ENCODE assay signal across 1 cellular context in the genomic region with DNA sequence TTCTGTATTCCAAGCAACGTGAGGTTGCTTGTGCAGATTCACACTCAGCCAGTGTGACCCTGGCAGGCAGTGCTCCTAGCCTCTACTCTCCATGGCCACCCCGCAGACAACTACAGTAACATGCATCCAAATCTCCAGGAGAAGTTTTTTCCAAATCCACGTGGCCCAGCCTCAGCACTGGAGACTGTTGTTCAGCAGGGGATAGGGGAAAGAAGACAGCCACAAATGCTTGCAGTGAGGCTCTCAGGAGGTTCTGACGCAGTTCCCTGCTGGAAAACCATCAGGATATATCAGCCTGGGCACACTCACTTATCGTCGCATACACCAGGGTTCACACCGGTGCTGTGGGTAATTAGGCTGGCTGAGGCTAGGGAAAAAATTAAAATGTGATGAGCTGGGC.
TF ChIP-seq lines count a peak whose summit lies in the region.

No MANE protein-coding gene starts in this region.

TF ChIP-seq in SK-N-SH, 30 proteins besides CTCF, POLR2A, EP300 and RAD21 (continued from another document):
- TF ChIP-seq, protein P1, sequence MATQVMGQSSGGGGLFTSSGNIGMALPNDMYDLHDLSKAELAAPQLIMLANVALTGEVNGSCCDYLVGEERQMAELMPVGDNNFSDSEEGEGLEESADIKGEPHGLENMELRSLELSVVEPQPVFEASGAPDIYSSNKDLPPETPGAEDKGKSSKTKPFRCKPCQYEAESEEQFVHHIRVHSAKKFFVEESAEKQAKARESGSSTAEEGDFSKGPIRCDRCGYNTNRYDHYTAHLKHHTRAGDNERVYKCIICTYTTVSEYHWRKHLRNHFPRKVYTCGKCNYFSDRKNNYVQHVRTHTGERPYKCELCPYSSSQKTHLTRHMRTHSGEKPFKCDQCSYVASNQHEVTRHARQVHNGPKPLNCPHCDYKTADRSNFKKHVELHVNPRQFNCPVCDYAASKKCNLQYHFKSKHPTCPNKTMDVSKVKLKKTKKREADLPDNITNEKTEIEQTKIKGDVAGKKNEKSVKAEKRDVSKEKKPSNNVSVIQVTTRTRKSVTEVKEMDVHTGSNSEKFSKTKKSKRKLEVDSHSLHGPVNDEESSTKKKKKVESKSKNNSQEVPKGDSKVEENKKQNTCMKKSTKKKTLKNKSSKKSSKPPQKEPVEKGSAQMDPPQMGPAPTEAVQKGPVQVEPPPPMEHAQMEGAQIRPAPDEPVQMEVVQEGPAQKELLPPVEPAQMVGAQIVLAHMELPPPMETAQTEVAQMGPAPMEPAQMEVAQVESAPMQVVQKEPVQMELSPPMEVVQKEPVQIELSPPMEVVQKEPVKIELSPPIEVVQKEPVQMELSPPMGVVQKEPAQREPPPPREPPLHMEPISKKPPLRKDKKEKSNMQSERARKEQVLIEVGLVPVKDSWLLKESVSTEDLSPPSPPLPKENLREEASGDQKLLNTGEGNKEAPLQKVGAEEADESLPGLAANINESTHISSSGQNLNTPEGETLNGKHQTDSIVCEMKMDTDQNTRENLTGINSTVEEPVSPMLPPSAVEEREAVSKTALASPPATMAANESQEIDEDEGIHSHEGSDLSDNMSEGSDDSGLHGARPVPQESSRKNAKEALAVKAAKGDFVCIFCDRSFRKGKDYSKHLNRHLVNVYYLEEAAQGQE (IDR thresholded peaks at IDR 0.05; ENCODE audit: low read depth, low read length), result no peak
- TF ChIP-seq POLR2AphosphoS5 (IDR thresholded peaks at IDR 0.05; ENCODE audit: low read depth, low read length), result no peak
- TF ChIP-seq RCOR1 (IDR thresholded peaks at IDR 0.05; ENCODE audit: low read length), result no peak
- no peak for TF ChIP-seq FOSL2 (IDR thresholded peaks at IDR 0.05; ENCODE audit: borderline replicate concordance, low read depth)
- TF ChIP-seq GATA2 (CRISPR knock-in tag; IDR thresholded peaks at IDR 0.05), result no peak
- no peak for TF ChIP-seq YY1 (IDR thresholded peaks at IDR 0.05; ENCODE audit: low read depth)
- no peak for TF ChIP-seq TCF12 (IDR thresholded peaks at IDR 0.05)
- no peak for TF ChIP-seq EZH2phosphoT487 (IDR thresholded peaks at IDR 0.05; ENCODE audit: borderline replicate concordance, low read depth)
- no peak for TF ChIP-seq SIN3A (IDR thresholded peaks at IDR 0.05; ENCODE audit: borderline replicate concordance, low read depth, low read length)
- TF ChIP-seq, protein P2, sequence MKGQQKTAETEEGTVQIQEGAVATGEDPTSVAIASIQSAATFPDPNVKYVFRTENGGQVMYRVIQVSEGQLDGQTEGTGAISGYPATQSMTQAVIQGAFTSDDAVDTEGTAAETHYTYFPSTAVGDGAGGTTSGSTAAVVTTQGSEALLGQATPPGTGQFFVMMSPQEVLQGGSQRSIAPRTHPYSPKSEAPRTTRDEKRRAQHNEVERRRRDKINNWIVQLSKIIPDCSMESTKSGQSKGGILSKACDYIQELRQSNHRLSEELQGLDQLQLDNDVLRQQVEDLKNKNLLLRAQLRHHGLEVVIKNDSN (IDR thresholded peaks at IDR 0.05; ENCODE audit: borderline replicate concordance, low read depth), result no peak
- TF ChIP-seq TAF1 (IDR thresholded peaks at IDR 0.05; ENCODE audit: borderline replicate concordance, low read depth, low read length), result no peak
- TF ChIP-seq, protein P3, sequence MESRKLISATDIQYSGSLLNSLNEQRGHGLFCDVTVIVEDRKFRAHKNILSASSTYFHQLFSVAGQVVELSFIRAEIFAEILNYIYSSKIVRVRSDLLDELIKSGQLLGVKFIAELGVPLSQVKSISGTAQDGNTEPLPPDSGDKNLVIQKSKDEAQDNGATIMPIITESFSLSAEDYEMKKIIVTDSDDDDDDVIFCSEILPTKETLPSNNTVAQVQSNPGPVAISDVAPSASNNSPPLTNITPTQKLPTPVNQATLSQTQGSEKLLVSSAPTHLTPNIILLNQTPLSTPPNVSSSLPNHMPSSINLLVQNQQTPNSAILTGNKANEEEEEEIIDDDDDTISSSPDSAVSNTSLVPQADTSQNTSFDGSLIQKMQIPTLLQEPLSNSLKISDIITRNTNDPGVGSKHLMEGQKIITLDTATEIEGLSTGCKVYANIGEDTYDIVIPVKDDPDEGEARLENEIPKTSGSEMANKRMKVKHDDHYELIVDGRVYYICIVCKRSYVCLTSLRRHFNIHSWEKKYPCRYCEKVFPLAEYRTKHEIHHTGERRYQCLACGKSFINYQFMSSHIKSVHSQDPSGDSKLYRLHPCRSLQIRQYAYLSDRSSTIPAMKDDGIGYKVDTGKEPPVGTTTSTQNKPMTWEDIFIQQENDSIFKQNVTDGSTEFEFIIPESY (IDR thresholded peaks at IDR 0.05; ENCODE audit: borderline replicate concordance, low read depth), result no peak
- TF ChIP-seq FOXJ3 (CRISPR knock-in tag; IDR thresholded peaks at IDR 0.05), result no peak
- no peak for TF ChIP-seq FOXM1 (IDR thresholded peaks at IDR 0.05; ENCODE audit: low read depth)
- no peak for TF ChIP-seq SMC3 (IDR thresholded peaks at IDR 0.05; ENCODE audit: low read depth, low read length)
- no peak for TF ChIP-seq NFIC (IDR thresholded peaks at IDR 0.05; ENCODE audit: borderline replicate concordance)
- TF ChIP-seq ELF1 (IDR thresholded peaks at IDR 0.05), result no peak
